ENCODE assay signal across 8 cellular contexts in the genomic region with DNA sequence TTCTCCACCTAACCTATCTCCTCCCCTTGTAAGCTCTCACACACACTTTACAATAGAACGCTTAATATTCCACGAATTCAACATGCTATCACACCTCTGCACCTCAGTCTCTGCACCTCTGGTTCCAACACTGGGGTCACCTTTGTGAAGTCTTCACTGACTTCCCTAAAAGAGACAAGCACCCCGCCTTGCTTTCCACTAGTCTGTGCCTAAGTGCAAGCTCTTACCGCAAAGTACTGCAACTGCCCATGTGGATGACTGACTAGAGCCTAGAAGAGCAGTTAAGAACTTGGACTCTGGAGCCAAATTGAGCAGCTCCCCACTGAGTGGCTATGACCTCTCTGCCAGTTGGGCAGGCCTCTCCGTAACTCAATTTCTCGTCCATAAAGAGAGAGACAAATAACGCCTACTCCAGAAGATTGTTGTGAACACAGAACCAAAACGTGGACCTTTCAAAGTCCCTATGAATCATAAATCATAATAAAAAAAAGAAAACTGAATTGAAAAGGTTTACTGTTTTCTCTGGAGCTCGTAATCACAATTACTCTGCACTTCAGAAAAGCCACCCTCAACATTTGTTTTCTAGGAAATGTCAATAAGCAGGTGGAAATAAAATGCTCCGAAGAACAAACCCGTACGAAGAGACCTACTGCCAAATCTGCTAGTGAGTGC. TPM values are rescaled to one million over a fixed set of nuclear protein-coding genes. Genes with fewer than 3 reads are reported as not detected.
DNase-seq lines count a peak whose midpoint lies in the region; ATAC-seq, FAIRE-seq and TF ChIP-seq lines count a peak whose summit lies in the region.

No MANE protein-coding gene starts in this region.

- intact Hi-C loops in left colon (cut with DNase I, micrococcal nuclease): no loop called here

- no peak for TF ChIP-seq CTCF in bronchial epithelial cell (IDR thresholded peaks at IDR 0.05; ENCODE audit: insufficient read depth, low read length, severe bottlenecking)

- no peak for FAIRE-seq in bronchial epithelial cell (lab: Jason Lieb, UNC)

- H3K9ac ChIP-seq in stomach smooth muscle (ENCODE audit: low read length in 2 of 2): peak overlapping the region; percentile 96 to 98

- H3K4me3 ChIP-seq in bronchial epithelial cell (ENCODE audit: low read depth, low read length) (peak overlapping the region; percentile 80), stomach smooth muscle (ENCODE audit: low read length in 2 of 2) (peak overlapping the region; percentile 96 to 97)

- no peaks in the 10 kb centered on the region for H3K9me3 ChIP-seq in stomach smooth muscle (ENCODE audit: control insufficient read depth in 2 of 2, low read length in 2 of 2)

- peak overlapping the region; percentile 87 for H3K27ac ChIP-seq in stomach smooth muscle (ENCODE audit: low read length)

- ATAC-seq in left colon: peak; percentile 63
- ATAC-seq in GM18907 (IDR thresholded peaks at IDR 0.05; ENCODE audit: unreplicated experiment): no peak

- DNase-seq in NCI-H146 (lab: John Stamatoyannopoulos, UW) (peak; percentile 23), NCI-H146 treated with DMSO at 0.1 percent for 48 hours (lab: John Stamatoyannopoulos, UW; ENCODE audit: unreplicated experiment) (no peak), NOMO-1 (lab: John Stamatoyannopoulos, UW; ENCODE audit: unreplicated experiment in 2 of 2) (peak; percentile 90 to 92), bronchial epithelial cell (ENCODE audit: low read depth) (peak; percentile 53), left colon (peak; percentile 47 to 66), iPS-NIHi11 (ENCODE audit: low spot score) (no peak)

- H3K36me3 ChIP-seq in bronchial epithelial cell (ENCODE audit: control insufficient read depth, insufficient read depth, low read length) (peaks cover 3% of the 10 kb centered on the region), stomach smooth muscle (ENCODE audit: control insufficient read depth in 2 of 2, insufficient read depth in 2 of 2, low read length in 2 of 2) (no peaks in the 10 kb centered on the region)

- H3K27me3 ChIP-seq in bronchial epithelial cell (ENCODE audit: control insufficient read depth, insufficient read depth, low read length): no peaks in the 10 kb centered on the region
- H3K27me3 ChIP-seq in stomach smooth muscle (ENCODE audit: control insufficient read depth in 1 of 2, insufficient read depth in 2 of 2, low read length in 2 of 2): no peaks in the 10 kb centered on the region

- peaks cover 25% of the 10 kb centered on the region for H3K4me1 ChIP-seq in stomach smooth muscle (ENCODE audit: control insufficient read depth, insufficient read depth, low read length)

RNA-seq across cellular contexts. Expression of a gene that starts 1.2 kb away (rescaled TPM):
- total RNA-seq in bronchial epithelial cell (83.5 and 94.6 TPM in 2 replicates), left colon (100 to 1,000 TPM in 1 of 2 donors, 10 to 100 TPM in 1; 77.2 to 106 TPM)

RNA-seq across cellular contexts. Expression of a gene that starts 44.5 kb away (rescaled TPM):
- total RNA-seq in bronchial epithelial cell (not detected in 2 replicates), left colon (not detected)

Comparison
In these comparisons a context has a peak if more than half of its experiments do, and no peak if none do; other contexts are left out.
1. DNase-seq: peak in NCI-H146 (single experiment), NOMO-1 (2 of 2), bronchial epithelial cell (single experiment) and left colon (2 of 2); none in NCI-H146 treated with DMSO at 0.1 percent for 48 hours (single experiment) and iPS-NIHi11 (single experiment).